ENCODE assay signal across 9 cellular contexts in genomic region chr13:99062593-99062992, GRCh38.
DNase-seq lines count a peak whose midpoint lies in the region; ATAC-seq and TF ChIP-seq lines count a peak whose summit lies in the region.
"Had no signal": no experiment of that assay in that cellular context is flagged by ENCODE, and none has a peak within 500 bp of the region (broad histone marks: within the 10 kb centered on the region; RNA-seq: fewer than 3 reads in every experiment).

No MANE protein-coding gene starts in this region.

- no peaks in the 10 kb centered on the region for H3K9me3 ChIP-seq in CD4-positive, alpha-beta T cell (ENCODE audit: control insufficient read depth, low read length)
- H3K9me3 ChIP-seq in osteoblast (ENCODE audit: low read depth, low read length): no peaks in the 10 kb centered on the region

- POLR2A ChIA-PET in CD4-positive, alpha-beta T cell (lab: Charles Lee): no interaction called here

- intact Hi-C loops in CD4-positive, alpha-beta T cell (cut with DNase I, micrococcal nuclease): no loop called here
- intact Hi-C loops in activated naive CD4-positive, alpha-beta T cell treated with anti-CD3 and anti-CD28 coated beads for 36 hours (cut with micrococcal nuclease): no loop called here

- no peak for DNase-seq in CD4-positive, alpha-beta T cell
- peak; percentile 46 for DNase-seq in NCI-H2171 (lab: John Stamatoyannopoulos, UW)
- DNase-seq in epithelial cell of prostate (ENCODE audit: low read depth, low spot score): no peak
- no peak for DNase-seq in osteoblast (ENCODE audit: insufficient read length, low spot score, missing footprints)
- DNase-seq in activated naive CD4-positive, alpha-beta T cell treated with anti-CD3 and anti-CD28 coated beads for 36 hours: no peak
- DNase-seq: hippocampal formation had no signal

- no peaks in the 10 kb centered on the region for H3K27me3 ChIP-seq in CD4-positive, alpha-beta T cell (ENCODE audit: control insufficient read depth, insufficient read depth, low read length)
- H3K27me3 ChIP-seq in osteoblast (ENCODE audit: insufficient read depth, low read length): no peaks in the 10 kb centered on the region

- peaks cover 21% of the 10 kb centered on the region for H3K36me3 Mint-ChIP-seq in CD4-positive, alpha-beta T cell (ENCODE audit: low read depth)
- peaks cover 7% of the 10 kb centered on the region for H3K36me3 Mint-ChIP-seq in activated naive CD4-positive, alpha-beta T cell treated with anti-CD3 and anti-CD28 coated beads for 36 hours (ENCODE audit: low read depth)

- H3K27ac Mint-ChIP-seq in CD4-positive, alpha-beta T cell: no peak overlapping the region
- H3K27ac Mint-ChIP-seq in activated naive CD4-positive, alpha-beta T cell treated with anti-CD3 and anti-CD28 coated beads for 36 hours: no peak overlapping the region

- peak overlapping the region; percentile 54 for H3K4me3 ChIP-seq in osteoblast (ENCODE audit: insufficient read depth, low read length)

- H4K20me1 ChIP-seq in osteoblast (ENCODE audit: insufficient read depth, low read length): no peaks in the 10 kb centered on the region

- H3K9me3 Mint-ChIP-seq in CD4-positive, alpha-beta T cell: no peaks in the 10 kb centered on the region
- no peaks in the 10 kb centered on the region for H3K9me3 Mint-ChIP-seq in activated naive CD4-positive, alpha-beta T cell treated with anti-CD3 and anti-CD28 coated beads for 36 hours

- peaks cover 97% of the 10 kb centered on the region for H3K4me1 Mint-ChIP-seq in CD4-positive, alpha-beta T cell (ENCODE audit: low read depth)
- H3K4me1 Mint-ChIP-seq in activated naive CD4-positive, alpha-beta T cell treated with anti-CD3 and anti-CD28 coated beads for 36 hours (ENCODE audit: low read depth): peaks cover 79% of the 10 kb centered on the region

- H3K27ac ChIP-seq in CD4-positive, alpha-beta T cell (ENCODE audit: low read depth, low read length): no peak overlapping the region
- H3K27ac ChIP-seq in epithelial cell of prostate: peak overlapping the region; percentile 52
- peak overlapping the region; percentile 17 for H3K27ac ChIP-seq in osteoblast (ENCODE audit: low read depth, low read length)

- peak overlapping the region; percentile 85 for H2AFZ ChIP-seq in osteoblast (ENCODE audit: low read length)

- H3K4me1 ChIP-seq in osteoblast (ENCODE audit: insufficient read depth, low read length): peaks cover 16% of the 10 kb centered on the region

- H3K27me3 Mint-ChIP-seq in CD4-positive, alpha-beta T cell: no peaks in the 10 kb centered on the region
- H3K27me3 Mint-ChIP-seq in activated naive CD4-positive, alpha-beta T cell treated with anti-CD3 and anti-CD28 coated beads for 36 hours (ENCODE audit: low read depth): no peaks in the 10 kb centered on the region

- ATAC-seq in CD4-positive, alpha-beta T cell (ENCODE audit: poor library complexity): no peak
- ATAC-seq in GM18517 (IDR thresholded peaks at IDR 0.05; ENCODE audit: unreplicated experiment) (no peak), GM21360 (IDR thresholded peaks at IDR 0.05; ENCODE audit: unreplicated experiment) (no peak), HG03039 (IDR thresholded peaks at IDR 0.05; ENCODE audit: unreplicated experiment) (no peak)

- H3K79me2 ChIP-seq in osteoblast (ENCODE audit: insufficient read depth, low read length): peaks cover 17% of the 10 kb centered on the region

- CTCF ChIA-PET in CD4-positive, alpha-beta T cell (lab: Charles Lee): no interaction called here
- CTCF ChIA-PET in activated naive CD4-positive, alpha-beta T cell treated with anti-CD3 and anti-CD28 coated beads for 36 hours (lab: Charles Lee): no interaction called here

- peak overlapping the region; percentile 80 for H3K4me2 ChIP-seq in osteoblast (ENCODE audit: insufficient read depth, low read length)

- no peaks in the 10 kb centered on the region for H3K36me3 ChIP-seq in osteoblast (ENCODE audit: insufficient read depth, low read length)

- TF ChIP-seq CTCF in CD4-positive, alpha-beta T cell (IDR thresholded peaks at IDR 0.05): no peak
- TF ChIP-seq CTCF in osteoblast (IDR thresholded peaks at IDR 0.05; ENCODE audit: extremely low read depth, low read depth, low read length): no peak

- peak overlapping the region; percentile 43 for H3K4me3 Mint-ChIP-seq in CD4-positive, alpha-beta T cell
- no peak overlapping the region for H3K4me3 Mint-ChIP-seq in activated naive CD4-positive, alpha-beta T cell treated with anti-CD3 and anti-CD28 coated beads for 36 hours
